9 cellular contexts compared by ENCODE assay signal in genomic region chr1:244325056-244325764, GRCh38.
DNase-seq lines count a peak whose midpoint lies in the region; ATAC-seq, FAIRE-seq and TF ChIP-seq lines count a peak whose summit lies in the region.
"Had no signal": no experiment of that assay in that cellular context is flagged by ENCODE, and none has a peak within 500 bp of the region (broad histone marks: within the 10 kb centered on the region; RNA-seq: fewer than 3 reads in every experiment).

No MANE protein-coding gene starts in this region.

- no peak overlapping the region for H3K27ac ChIP-seq in SU-DHL-6 (ENCODE audit: low read depth, low read length)
- H3K27ac ChIP-seq in lower lobe of right lung = peak overlapping the region; percentile 83

- no peaks in the 10 kb centered on the region for H3K79me2 ChIP-seq in SU-DHL-6 (ENCODE audit: insufficient read depth, low read length)

- H3K9me2 ChIP-seq in SU-DHL-6 (replicated peaks; ENCODE audit: insufficient read depth, low read length) = no peaks in the 10 kb centered on the region

- no peak overlapping the region for H3K9ac ChIP-seq in SU-DHL-6 (ENCODE audit: low read length)

- DNase-seq in activated effector memory CD4-positive, alpha-beta T cell treated with Interleukin-2 at 50 U/mL for 16 hours = peak; percentile 12
- DNase-seq in activated effector memory CD4-positive, alpha-beta T cell treated with anti-CD3 and anti-CD28 coated beads, Interleukin-2, amount 50 U/mL, for 16 hours = no peak
- DNase-seq in lower lobe of right lung = no peak
- DNase-seq in H54 (ENCODE audit: insufficient read length, low spot score) = no peak
- no peak for DNase-seq in NCI-H1092 treated with DMSO at 0.1 percent for 48 hours (lab: John Stamatoyannopoulos, UW)
- no peak for DNase-seq in urothelium cell line (ENCODE audit: low spot score)

- H3K4me2 ChIP-seq in SU-DHL-6 (ENCODE audit: low read depth, low read length, poor library complexity, severe bottlenecking) = peak overlapping the region; percentile 10

- peak; percentile 77 for ATAC-seq in HG02943 (IDR thresholded peaks at IDR 0.05; ENCODE audit: low read depth, unreplicated experiment)
- ATAC-seq in lower lobe of right lung = peak; percentile 53 to 61

- H2AFZ ChIP-seq in SU-DHL-6 (ENCODE audit: low read depth, low read length, severe bottlenecking) = no peak overlapping the region

- no peaks in the 10 kb centered on the region for H4K20me1 ChIP-seq in SU-DHL-6 (ENCODE audit: low read depth, low read length)

- H3K36me3 ChIP-seq in SU-DHL-6 (ENCODE audit: low read length) = no peaks in the 10 kb centered on the region
- H3K36me3 ChIP-seq in lower lobe of right lung = no peaks in the 10 kb centered on the region

- no peak overlapping the region for H3K4me3 ChIP-seq in SU-DHL-6 (ENCODE audit: insufficient read depth, low read length, poor library complexity, severe bottlenecking)
- H3K4me3 ChIP-seq in lower lobe of right lung = peak overlapping the region; percentile 17

- TF ChIP-seq CTCF in SU-DHL-6 (IDR thresholded peaks at IDR 0.05; ENCODE audit: insufficient read depth, low read length, poor library complexity, severe bottlenecking) (no peak), lower lobe of right lung (IDR thresholded peaks at IDR 0.05) (no peak)

- FAIRE-seq in H54 (lab: Jason Lieb, UNC) (no peak), urothelium cell line (lab: Jason Lieb, UNC) (no peak)
- FAIRE-seq: islet of Langerhans had no signal

- no peaks in the 10 kb centered on the region for H3F3A ChIP-seq in SU-DHL-6 (ENCODE audit: insufficient read depth)

- TF ChIP-seq POLR2A in H54 (IDR thresholded peaks at IDR 0.05; ENCODE audit: low read depth, low read length) = no peak

- peaks cover 28% of the 10 kb centered on the region for H3K4me1 ChIP-seq in lower lobe of right lung

- intact Hi-C loops in lower lobe of right lung (cut with DNase I) = no loop called here

- H3K27me3 ChIP-seq in SU-DHL-6 (ENCODE audit: low read length) (no peaks in the 10 kb centered on the region), lower lobe of right lung (ENCODE audit: low read depth) (no peaks in the 10 kb centered on the region)

- H3K9me3 ChIP-seq in SU-DHL-6 (ENCODE audit: insufficient read depth, low read length) (no peaks in the 10 kb centered on the region), lower lobe of right lung (no peaks in the 10 kb centered on the region)
